Comparison of ENCODE assay signal across 8 cellular contexts in the genomic region with DNA sequence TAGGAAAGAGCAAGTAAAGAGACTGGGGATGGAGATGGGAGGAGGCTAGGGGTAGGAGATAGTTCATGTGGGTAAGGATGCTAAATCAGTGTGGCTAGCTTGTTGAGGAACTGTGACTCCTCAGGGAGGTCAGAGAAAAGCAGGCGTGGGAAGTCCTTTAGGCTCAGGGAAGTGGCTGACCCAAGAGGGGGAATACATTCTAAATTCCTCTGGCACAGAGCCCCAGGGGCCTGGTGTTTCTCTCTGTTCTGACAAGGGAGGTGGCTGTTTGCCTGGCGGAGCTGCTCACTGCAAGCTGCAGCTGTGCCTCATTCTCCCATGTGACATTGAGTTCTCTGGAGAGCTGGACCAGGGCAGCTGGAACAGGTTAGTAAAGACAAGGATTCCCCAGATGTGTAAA.
DNase-seq lines count a peak whose midpoint lies in the region; ATAC-seq and TF ChIP-seq lines count a peak whose summit lies in the region.

No MANE protein-coding gene starts in this region.

- no peak for ATAC-seq in HG03521 (IDR thresholded peaks at IDR 0.05; ENCODE audit: unreplicated experiment)
- ATAC-seq in HG03045 (IDR thresholded peaks at IDR 0.05; ENCODE audit: unreplicated experiment), result no peak
- no peak for ATAC-seq in HG02981 (IDR thresholded peaks at IDR 0.05; ENCODE audit: unreplicated experiment)

- H3K4me3 ChIP-seq in WI38 (ENCODE audit: low read depth, low read length) (peak overlapping the region; percentile 32), cardiac muscle cell (no peak overlapping the region)

- TF ChIP-seq CTCF in WI38 (IDR thresholded peaks at IDR 0.05; ENCODE audit: low read depth, low read length) (no peak), cardiac muscle cell (IDR thresholded peaks at IDR 0.05; ENCODE audit: low read depth, low read length) (no peak)

- no peaks in the 10 kb centered on the region for H3K27me3 ChIP-seq in cardiac muscle cell

- peak; percentile 60 for DNase-seq in ELR (ENCODE audit: low read depth)
- peak; percentile 92 to 97 for DNase-seq in cardiac muscle cell (ENCODE audit: low read depth in 1 of 2, low spot score in 1 of 2)
- DNase-seq in renal cortical epithelial cell (ENCODE audit: low read depth), result peak; percentile 28
- DNase-seq in activated gamma-delta T cell treated with Interleukin-2 at 50 U/mL for 16 hours, result no peak

- H3K36me3 ChIP-seq in cardiac muscle cell, result no peaks in the 10 kb centered on the region

- peak overlapping the region; percentile 90 for H3K27ac ChIP-seq in cardiac muscle cell

- peaks cover 21% of the 10 kb centered on the region for H3K4me1 ChIP-seq in cardiac muscle cell (ENCODE audit: low read depth)

- H3K9me3 ChIP-seq in cardiac muscle cell (ENCODE audit: low read depth), result no peaks in the 10 kb centered on the region
